ENCODE assay signal across 31 cellular contexts in the genomic region with DNA sequence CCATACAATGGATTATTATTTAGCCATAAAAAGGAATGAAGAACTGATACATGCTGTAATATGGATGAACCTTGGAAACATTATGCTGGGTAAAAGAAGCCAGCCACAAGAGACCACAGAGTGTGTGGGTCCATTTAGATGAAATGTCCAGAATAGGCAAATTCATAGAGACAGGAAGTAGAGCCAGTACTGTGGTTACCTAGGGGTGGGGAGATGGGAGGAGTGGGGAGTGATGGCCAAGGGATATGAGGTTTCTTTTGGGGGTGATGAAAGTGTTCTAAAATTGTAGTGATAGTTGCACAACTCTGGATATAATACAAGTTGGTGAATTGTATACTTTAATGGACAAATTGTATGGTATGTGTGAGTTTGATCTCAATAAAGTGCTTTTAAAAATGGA. TPM values are rescaled to one million over a fixed set of nuclear protein-coding genes. Genes with fewer than 3 reads are reported as not detected.
A peak's percentile ranks its signal among the peaks of the same experiment; 100 is the strongest.
DNase-seq lines count a peak whose midpoint lies in the region; ATAC-seq and TF ChIP-seq lines count a peak whose summit lies in the region.
"Had no signal": no experiment of that assay in that cellular context is flagged by ENCODE, and none has a peak within 500 bp of the region (broad histone marks: within the 10 kb centered on the region; RNA-seq: fewer than 3 reads in every experiment).

No MANE protein-coding gene starts in this region.

- DNase-seq in GF-D8 (lab: John Stamatoyannopoulos, UW): peak; percentile 20
- DNase-seq in NB4 (ENCODE audit: low read depth): peak; percentile 89
- no peak for DNase-seq in WERI-Rb-1
- DNase-seq in sigmoid colon: peak; percentile 11
- DNase-seq in activated T-cell treated with anti-CD3 and anti-CD28 coated beads for 4 hours: no peak
- DNase-seq in activated CD8-positive, alpha-beta memory T cell treated with anti-CD3 and anti-CD28 coated beads, Interleukin-2, amount 50 U/mL, for 4 hours: no peak
- DNase-seq in HuH-7 (ENCODE audit: low spot score): no peak
- DNase-seq: activated CD4-positive, alpha-beta memory T cell treated with anti-CD3 and anti-CD28 coated beads for 36 hours; activated CD4-positive, alpha-beta T cell treated with anti-CD3 and anti-CD28 coated beads for 1 hour; activated CD8-positive, alpha-beta memory T cell treated with anti-CD3 and anti-CD28 coated beads, Interleukin-2, amount 50 U/mL, for 48 hours; activated naive CD4-positive, alpha-beta T cell treated with anti-CD3 and anti-CD28 coated beads for 36 hours; CD8-positive, alpha-beta memory T cell; cerebellar nuclear complex; DMS153; foreskin fibroblast; heart left ventricle; HFFc6; left ventricle myocardium inferior; MG63; NCI-H1436 treated with DMSO at 0.1 percent for 48 hours; NCI-H446 treated with DMSO at 0.1 percent for 48 hours; PC-3; posterior cingulate gyrus; stimulated activated CD4-positive, alpha-beta T cell treated with anti-CD3 and anti-CD28 coated beads, Interleukin-12 subunit alpha, Interleukin-12 subunit beta, amount 100 ng/mL, for 4 hours; stimulated activated CD4-positive, alpha-beta T cell treated with anti-CD3 and anti-CD28 coated beads, Interleukin-2, amount 100 ng/mL, for 48 hours; stomach; T-helper 2 cell; thyroid gland had no signal

- H3K27ac ChIP-seq in WERI-Rb-1 (peak overlapping the region; percentile 62), sigmoid colon (no peak overlapping the region)
- H3K27ac ChIP-seq: left ventricle myocardium inferior, stomach, thyroid gland had no signal

- H3K4me3 ChIP-seq in NB4 (ENCODE audit: low read depth, low read length): no peak overlapping the region
- H3K4me3 ChIP-seq in WERI-Rb-1 (ENCODE audit: low read depth, low read length): no peak overlapping the region
- no peak overlapping the region for H3K4me3 ChIP-seq in sigmoid colon
- H3K4me3 ChIP-seq: heart left ventricle, left ventricle myocardium inferior, MG63, stomach, thyroid gland had no signal

- H3K36me3 ChIP-seq in WERI-Rb-1 (no peaks in the 10 kb centered on the region), sigmoid colon (peaks cover 0 to 20% (median 7%) of the 10 kb centered on the region in 4 donors)
- H3K36me3 ChIP-seq: thyroid gland had no signal

- intact Hi-C loops in sigmoid colon (cut with DNase I): no loop called here

- no peak for TF ChIP-seq EP300 in sigmoid colon (IDR thresholded peaks at IDR 0.05)

- no peak for TF ChIP-seq POLR2A in NB4 (IDR thresholded peaks at IDR 0.05; ENCODE audit: extremely low read depth, insufficient read length)
- no peak for TF ChIP-seq POLR2A in sigmoid colon (IDR thresholded peaks at IDR 0.05)

- peaks cover 0 to 53% (median 45%) of the 10 kb centered on the region in 4 donors for H3K4me1 ChIP-seq in sigmoid colon

- H3K27me3 ChIP-seq in WERI-Rb-1 (ENCODE audit: insufficient read depth, low read depth, severe bottlenecking) (no peaks in the 10 kb centered on the region), sigmoid colon (no peaks in the 10 kb centered on the region)
- H3K27me3 ChIP-seq: heart left ventricle, MG63, stomach, thyroid gland had no signal

- ATAC-seq in HG03025 (IDR thresholded peaks at IDR 0.05; ENCODE audit: low FRiP score, unreplicated experiment): no peak
- ATAC-seq: esophagus mucosa, heart left ventricle, PC-3, right cardiac atrium had no signal

- H3K9me3 ChIP-seq in WERI-Rb-1 (ENCODE audit: severe bottlenecking) (no peaks in the 10 kb centered on the region), sigmoid colon (no peaks in the 10 kb centered on the region)
- H3K9me3 ChIP-seq: heart left ventricle, left ventricle myocardium inferior, MG63, stomach, thyroid gland had no signal

- TF ChIP-seq CTCF in NB4 (IDR thresholded peaks at IDR 0.05; ENCODE audit: low read depth, low read length) (no peak), WERI-Rb-1 (IDR thresholded peaks at IDR 0.05; ENCODE audit: low read depth, low read length) (no peak), sigmoid colon (IDR thresholded peaks at IDR 0.05) (no peak)

RNA-seq across cellular contexts. Expression of a gene that starts 18.6 kb away (rescaled TPM):
- 10 to 100 TPM; 54.9 to 90.0 (median 58.0) TPM for total RNA-seq in sigmoid colon
- polyA plus RNA-seq in sigmoid colon: 10 to 100 TPM; 24.5 to 46.8 (median 32.8) TPM
- polyA plus RNA-seq: CD8-positive, alpha-beta memory T cell had no signal

Comparison
In these comparisons a context has a peak if more than half of its experiments do, and no peak if none do; other contexts are left out.
1. DNase-seq: peak in GF-D8 (single experiment), NB4 (single experiment) and sigmoid colon (single experiment); none in WERI-Rb-1 (single experiment), activated T-cell treated with anti-CD3 and anti-CD28 coated beads for 4 hours (single experiment), activated CD8-positive, alpha-beta memory T cell treated with anti-CD3 and anti-CD28 coated beads, Interleukin-2, amount 50 U/mL, for 4 hours (single experiment) and HuH-7 (single experiment).